1 cellular context compared by ENCODE assay signal in the genomic region with DNA sequence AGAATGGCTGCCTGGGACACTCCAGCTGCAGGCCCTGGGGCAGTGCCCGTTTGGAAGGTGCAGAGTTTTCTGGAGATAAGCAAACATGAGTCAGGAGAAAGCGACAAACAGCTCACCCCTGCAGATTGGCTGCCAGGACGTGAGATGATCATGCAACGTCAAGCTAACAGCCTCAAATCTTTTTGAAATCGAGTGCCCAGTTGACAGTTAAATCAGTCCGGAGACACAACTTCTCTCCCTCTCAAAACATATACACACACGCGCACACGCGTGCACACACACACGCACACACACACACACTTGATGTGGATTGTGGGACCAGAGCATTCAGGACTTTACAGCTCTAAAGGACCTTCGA.
A peak's percentile ranks its signal among the peaks of the same experiment; 100 is the strongest.
TF ChIP-seq lines count a peak whose summit lies in the region.

No MANE protein-coding gene starts in this region.

TF ChIP-seq in K562, 482 proteins besides CTCF, POLR2A, EP300 and RAD21 (continued from another document and continues in another):
- no peak for TF ChIP-seq SMARCB1 (IDR thresholded peaks at IDR 0.05; ENCODE audit: insufficient read length, low read depth)
- TF ChIP-seq MYC (IDR thresholded peaks at IDR 0.05; ENCODE audit: low read depth, low read length) = 0 out of 2 replicates have a peak, but pooled peaks have one; percentile 11
- TF ChIP-seq MYC (CRISPR knock-in tag; IDR thresholded peaks at IDR 0.05; ENCODE audit: borderline replicate concordance, low read depth) = no peak
- TF ChIP-seq IRF2 (CRISPR knock-in tag; IDR thresholded peaks at IDR 0.05) = no peak
- TF ChIP-seq, protein P1, sequence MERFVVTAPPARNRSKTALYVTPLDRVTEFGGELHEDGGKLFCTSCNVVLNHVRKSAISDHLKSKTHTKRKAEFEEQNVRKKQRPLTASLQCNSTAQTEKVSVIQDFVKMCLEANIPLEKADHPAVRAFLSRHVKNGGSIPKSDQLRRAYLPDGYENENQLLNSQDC (CRISPR knock-in tag; IDR thresholded peaks at IDR 0.05) = no peak
- TF ChIP-seq, protein P2, sequence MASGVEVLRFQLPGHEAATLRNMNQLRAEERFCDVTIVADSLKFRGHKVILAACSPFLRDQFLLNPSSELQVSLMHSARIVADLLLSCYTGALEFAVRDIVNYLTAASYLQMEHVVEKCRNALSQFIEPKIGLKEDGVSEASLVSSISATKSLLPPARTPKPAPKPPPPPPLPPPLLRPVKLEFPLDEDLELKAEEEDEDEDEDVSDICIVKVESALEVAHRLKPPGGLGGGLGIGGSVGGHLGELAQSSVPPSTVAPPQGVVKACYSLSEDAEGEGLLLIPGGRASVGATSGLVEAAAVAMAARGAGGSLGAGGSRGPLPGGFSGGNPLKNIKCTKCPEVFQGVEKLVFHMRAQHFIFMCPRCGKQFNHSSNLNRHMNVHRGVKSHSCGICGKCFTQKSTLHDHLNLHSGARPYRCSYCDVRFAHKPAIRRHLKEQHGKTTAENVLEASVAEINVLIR (CRISPR knock-in tag; IDR thresholded peaks at IDR 0.05) = peak; percentile 51; the same call in 1 of the 2 replicates
- TF ChIP-seq GATAD2A (IDR thresholded peaks at IDR 0.05) = peak; percentile 80; the same call in 1 of the 2 replicates
- TF ChIP-seq, protein P3, sequence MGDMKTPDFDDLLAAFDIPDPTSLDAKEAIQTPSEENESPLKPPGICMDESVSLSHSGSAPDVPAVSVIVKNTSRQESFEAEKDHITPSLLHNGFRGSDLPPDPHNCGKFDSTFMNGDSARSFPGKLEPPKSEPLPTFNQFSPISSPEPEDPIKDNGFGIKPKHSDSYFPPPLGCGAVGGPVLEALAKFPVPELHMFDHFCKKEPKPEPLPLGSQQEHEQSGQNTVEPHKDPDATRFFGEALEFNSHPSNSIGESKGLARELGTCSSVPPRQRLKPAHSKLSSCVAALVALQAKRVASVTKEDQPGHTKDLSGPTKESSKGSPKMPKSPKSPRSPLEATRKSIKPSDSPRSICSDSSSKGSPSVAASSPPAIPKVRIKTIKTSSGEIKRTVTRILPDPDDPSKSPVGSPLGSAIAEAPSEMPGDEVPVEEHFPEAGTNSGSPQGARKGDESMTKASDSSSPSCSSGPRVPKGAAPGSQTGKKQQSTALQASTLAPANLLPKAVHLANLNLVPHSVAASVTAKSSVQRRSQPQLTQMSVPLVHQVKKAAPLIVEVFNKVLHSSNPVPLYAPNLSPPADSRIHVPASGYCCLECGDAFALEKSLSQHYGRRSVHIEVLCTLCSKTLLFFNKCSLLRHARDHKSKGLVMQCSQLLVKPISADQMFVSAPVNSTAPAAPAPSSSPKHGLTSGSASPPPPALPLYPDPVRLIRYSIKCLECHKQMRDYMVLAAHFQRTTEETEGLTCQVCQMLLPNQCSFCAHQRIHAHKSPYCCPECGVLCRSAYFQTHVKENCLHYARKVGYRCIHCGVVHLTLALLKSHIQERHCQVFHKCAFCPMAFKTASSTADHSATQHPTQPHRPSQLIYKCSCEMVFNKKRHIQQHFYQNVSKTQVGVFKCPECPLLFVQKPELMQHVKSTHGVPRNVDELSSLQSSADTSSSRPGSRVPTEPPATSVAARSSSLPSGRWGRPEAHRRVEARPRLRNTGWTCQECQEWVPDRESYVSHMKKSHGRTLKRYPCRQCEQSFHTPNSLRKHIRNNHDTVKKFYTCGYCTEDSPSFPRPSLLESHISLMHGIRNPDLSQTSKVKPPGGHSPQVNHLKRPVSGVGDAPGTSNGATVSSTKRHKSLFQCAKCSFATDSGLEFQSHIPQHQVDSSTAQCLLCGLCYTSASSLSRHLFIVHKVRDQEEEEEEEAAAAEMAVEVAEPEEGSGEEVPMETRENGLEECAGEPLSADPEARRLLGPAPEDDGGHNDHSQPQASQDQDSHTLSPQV (IDR thresholded peaks at IDR 0.05) = peak; percentile 95
- TF ChIP-seq, protein P4, sequence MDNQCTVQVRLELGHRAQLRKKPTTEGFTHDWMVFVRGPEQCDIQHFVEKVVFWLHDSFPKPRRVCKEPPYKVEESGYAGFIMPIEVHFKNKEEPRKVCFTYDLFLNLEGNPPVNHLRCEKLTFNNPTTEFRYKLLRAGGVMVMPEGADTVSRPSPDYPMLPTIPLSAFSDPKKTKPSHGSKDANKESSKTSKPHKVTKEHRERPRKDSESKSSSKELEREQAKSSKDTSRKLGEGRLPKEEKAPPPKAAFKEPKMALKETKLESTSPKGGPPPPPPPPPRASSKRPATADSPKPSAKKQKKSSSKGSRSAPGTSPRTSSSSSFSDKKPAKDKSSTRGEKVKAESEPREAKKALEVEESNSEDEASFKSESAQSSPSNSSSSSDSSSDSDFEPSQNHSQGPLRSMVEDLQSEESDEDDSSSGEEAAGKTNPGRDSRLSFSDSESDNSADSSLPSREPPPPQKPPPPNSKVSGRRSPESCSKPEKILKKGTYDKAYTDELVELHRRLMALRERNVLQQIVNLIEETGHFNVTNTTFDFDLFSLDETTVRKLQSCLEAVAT (IDR thresholded peaks at IDR 0.05) = peak; percentile 41 to 77; a peak in 1 of 4 replicates
- TF ChIP-seq ERF (CRISPR knock-in tag; IDR thresholded peaks at IDR 0.05) = peak; percentile 77; the same call in 1 of the 2 replicates
- TF ChIP-seq, protein P5, sequence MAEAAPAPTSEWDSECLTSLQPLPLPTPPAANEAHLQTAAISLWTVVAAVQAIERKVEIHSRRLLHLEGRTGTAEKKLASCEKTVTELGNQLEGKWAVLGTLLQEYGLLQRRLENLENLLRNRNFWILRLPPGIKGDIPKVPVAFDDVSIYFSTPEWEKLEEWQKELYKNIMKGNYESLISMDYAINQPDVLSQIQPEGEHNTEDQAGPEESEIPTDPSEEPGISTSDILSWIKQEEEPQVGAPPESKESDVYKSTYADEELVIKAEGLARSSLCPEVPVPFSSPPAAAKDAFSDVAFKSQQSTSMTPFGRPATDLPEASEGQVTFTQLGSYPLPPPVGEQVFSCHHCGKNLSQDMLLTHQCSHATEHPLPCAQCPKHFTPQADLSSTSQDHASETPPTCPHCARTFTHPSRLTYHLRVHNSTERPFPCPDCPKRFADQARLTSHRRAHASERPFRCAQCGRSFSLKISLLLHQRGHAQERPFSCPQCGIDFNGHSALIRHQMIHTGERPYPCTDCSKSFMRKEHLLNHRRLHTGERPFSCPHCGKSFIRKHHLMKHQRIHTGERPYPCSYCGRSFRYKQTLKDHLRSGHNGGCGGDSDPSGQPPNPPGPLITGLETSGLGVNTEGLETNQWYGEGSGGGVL (CRISPR knock-in tag; IDR thresholded peaks at IDR 0.05) = no peak
- no peak for TF ChIP-seq HMG20B (CRISPR knock-in tag; IDR thresholded peaks at IDR 0.05)
- TF ChIP-seq, protein P6, sequence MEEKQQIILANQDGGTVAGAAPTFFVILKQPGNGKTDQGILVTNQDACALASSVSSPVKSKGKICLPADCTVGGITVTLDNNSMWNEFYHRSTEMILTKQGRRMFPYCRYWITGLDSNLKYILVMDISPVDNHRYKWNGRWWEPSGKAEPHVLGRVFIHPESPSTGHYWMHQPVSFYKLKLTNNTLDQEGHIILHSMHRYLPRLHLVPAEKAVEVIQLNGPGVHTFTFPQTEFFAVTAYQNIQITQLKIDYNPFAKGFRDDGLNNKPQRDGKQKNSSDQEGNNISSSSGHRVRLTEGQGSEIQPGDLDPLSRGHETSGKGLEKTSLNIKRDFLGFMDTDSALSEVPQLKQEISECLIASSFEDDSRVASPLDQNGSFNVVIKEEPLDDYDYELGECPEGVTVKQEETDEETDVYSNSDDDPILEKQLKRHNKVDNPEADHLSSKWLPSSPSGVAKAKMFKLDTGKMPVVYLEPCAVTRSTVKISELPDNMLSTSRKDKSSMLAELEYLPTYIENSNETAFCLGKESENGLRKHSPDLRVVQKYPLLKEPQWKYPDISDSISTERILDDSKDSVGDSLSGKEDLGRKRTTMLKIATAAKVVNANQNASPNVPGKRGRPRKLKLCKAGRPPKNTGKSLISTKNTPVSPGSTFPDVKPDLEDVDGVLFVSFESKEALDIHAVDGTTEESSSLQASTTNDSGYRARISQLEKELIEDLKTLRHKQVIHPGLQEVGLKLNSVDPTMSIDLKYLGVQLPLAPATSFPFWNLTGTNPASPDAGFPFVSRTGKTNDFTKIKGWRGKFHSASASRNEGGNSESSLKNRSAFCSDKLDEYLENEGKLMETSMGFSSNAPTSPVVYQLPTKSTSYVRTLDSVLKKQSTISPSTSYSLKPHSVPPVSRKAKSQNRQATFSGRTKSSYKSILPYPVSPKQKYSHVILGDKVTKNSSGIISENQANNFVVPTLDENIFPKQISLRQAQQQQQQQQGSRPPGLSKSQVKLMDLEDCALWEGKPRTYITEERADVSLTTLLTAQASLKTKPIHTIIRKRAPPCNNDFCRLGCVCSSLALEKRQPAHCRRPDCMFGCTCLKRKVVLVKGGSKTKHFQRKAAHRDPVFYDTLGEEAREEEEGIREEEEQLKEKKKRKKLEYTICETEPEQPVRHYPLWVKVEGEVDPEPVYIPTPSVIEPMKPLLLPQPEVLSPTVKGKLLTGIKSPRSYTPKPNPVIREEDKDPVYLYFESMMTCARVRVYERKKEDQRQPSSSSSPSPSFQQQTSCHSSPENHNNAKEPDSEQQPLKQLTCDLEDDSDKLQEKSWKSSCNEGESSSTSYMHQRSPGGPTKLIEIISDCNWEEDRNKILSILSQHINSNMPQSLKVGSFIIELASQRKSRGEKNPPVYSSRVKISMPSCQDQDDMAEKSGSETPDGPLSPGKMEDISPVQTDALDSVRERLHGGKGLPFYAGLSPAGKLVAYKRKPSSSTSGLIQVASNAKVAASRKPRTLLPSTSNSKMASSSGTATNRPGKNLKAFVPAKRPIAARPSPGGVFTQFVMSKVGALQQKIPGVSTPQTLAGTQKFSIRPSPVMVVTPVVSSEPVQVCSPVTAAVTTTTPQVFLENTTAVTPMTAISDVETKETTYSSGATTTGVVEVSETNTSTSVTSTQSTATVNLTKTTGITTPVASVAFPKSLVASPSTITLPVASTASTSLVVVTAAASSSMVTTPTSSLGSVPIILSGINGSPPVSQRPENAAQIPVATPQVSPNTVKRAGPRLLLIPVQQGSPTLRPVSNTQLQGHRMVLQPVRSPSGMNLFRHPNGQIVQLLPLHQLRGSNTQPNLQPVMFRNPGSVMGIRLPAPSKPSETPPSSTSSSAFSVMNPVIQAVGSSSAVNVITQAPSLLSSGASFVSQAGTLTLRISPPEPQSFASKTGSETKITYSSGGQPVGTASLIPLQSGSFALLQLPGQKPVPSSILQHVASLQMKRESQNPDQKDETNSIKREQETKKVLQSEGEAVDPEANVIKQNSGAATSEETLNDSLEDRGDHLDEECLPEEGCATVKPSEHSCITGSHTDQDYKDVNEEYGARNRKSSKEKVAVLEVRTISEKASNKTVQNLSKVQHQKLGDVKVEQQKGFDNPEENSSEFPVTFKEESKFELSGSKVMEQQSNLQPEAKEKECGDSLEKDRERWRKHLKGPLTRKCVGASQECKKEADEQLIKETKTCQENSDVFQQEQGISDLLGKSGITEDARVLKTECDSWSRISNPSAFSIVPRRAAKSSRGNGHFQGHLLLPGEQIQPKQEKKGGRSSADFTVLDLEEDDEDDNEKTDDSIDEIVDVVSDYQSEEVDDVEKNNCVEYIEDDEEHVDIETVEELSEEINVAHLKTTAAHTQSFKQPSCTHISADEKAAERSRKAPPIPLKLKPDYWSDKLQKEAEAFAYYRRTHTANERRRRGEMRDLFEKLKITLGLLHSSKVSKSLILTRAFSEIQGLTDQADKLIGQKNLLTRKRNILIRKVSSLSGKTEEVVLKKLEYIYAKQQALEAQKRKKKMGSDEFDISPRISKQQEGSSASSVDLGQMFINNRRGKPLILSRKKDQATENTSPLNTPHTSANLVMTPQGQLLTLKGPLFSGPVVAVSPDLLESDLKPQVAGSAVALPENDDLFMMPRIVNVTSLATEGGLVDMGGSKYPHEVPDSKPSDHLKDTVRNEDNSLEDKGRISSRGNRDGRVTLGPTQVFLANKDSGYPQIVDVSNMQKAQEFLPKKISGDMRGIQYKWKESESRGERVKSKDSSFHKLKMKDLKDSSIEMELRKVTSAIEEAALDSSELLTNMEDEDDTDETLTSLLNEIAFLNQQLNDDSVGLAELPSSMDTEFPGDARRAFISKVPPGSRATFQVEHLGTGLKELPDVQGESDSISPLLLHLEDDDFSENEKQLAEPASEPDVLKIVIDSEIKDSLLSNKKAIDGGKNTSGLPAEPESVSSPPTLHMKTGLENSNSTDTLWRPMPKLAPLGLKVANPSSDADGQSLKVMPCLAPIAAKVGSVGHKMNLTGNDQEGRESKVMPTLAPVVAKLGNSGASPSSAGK (IDR thresholded peaks at IDR 0.05) = peak; percentile 60
- TF ChIP-seq TEAD2 (tag; IDR thresholded peaks at IDR 0.05) = 0 out of 2 replicates have a peak, but pooled peaks have one; percentile 20
- TF ChIP-seq, protein P7, sequence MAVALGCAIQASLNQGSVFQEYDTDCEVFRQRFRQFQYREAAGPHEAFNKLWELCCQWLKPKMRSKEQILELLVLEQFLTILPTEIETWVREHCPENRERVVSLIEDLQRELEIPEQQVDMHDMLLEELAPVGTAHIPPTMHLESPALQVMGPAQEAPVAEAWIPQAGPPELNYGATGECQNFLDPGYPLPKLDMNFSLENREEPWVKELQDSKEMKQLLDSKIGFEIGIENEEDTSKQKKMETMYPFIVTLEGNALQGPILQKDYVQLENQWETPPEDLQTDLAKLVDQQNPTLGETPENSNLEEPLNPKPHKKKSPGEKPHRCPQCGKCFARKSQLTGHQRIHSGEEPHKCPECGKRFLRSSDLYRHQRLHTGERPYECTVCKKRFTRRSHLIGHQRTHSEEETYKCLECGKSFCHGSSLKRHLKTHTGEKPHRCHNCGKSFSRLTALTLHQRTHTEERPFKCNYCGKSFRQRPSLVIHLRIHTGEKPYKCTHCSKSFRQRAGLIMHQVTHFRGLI (CRISPR knock-in tag; IDR thresholded peaks at IDR 0.05) = no peak
- TF ChIP-seq, protein P8, sequence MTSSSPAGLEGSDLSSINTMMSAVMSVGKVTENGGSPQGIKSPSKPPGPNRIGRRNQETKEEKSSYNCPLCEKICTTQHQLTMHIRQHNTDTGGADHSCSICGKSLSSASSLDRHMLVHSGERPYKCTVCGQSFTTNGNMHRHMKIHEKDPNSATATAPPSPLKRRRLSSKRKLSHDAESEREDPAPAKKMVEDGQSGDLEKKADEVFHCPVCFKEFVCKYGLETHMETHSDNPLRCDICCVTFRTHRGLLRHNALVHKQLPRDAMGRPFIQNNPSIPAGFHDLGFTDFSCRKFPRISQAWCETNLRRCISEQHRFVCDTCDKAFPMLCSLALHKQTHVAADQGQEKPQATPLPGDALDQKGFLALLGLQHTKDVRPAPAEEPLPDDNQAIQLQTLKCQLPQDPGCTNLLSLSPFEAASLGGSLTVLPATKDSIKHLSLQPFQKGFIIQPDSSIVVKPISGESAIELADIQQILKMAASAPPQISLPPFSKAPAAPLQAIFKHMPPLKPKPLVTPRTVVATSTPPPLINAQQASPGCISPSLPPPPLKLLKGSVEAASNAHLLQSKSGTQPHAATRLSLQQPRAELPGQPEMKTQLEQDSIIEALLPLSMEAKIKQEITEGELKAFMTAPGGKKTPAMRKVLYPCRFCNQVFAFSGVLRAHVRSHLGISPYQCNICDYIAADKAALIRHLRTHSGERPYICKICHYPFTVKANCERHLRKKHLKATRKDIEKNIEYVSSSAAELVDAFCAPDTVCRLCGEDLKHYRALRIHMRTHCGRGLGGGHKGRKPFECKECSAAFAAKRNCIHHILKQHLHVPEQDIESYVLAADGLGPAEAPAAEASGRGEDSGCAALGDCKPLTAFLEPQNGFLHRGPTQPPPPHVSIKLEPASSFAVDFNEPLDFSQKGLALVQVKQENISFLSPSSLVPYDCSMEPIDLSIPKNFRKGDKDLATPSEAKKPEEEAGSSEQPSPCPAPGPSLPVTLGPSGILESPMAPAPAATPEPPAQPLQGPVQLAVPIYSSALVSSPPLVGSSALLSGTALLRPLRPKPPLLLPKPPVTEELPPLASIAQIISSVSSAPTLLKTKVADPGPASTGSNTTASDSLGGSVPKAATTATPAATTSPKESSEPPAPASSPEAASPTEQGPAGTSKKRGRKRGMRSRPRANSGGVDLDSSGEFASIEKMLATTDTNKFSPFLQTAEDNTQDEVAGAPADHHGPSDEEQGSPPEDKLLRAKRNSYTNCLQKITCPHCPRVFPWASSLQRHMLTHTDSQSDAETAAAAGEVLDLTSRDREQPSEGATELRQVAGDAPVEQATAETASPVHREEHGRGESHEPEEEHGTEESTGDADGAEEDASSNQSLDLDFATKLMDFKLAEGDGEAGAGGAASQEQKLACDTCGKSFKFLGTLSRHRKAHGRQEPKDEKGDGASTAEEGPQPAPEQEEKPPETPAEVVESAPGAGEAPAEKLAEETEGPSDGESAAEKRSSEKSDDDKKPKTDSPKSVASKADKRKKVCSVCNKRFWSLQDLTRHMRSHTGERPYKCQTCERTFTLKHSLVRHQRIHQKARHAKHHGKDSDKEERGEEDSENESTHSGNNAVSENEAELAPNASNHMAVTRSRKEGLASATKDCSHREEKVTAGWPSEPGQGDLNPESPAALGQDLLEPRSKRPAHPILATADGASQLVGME (CRISPR knock-in tag; IDR thresholded peaks at IDR 0.05) = no peak
